Comparison of ENCODE assay signal across 8 cellular contexts in the genomic region with DNA sequence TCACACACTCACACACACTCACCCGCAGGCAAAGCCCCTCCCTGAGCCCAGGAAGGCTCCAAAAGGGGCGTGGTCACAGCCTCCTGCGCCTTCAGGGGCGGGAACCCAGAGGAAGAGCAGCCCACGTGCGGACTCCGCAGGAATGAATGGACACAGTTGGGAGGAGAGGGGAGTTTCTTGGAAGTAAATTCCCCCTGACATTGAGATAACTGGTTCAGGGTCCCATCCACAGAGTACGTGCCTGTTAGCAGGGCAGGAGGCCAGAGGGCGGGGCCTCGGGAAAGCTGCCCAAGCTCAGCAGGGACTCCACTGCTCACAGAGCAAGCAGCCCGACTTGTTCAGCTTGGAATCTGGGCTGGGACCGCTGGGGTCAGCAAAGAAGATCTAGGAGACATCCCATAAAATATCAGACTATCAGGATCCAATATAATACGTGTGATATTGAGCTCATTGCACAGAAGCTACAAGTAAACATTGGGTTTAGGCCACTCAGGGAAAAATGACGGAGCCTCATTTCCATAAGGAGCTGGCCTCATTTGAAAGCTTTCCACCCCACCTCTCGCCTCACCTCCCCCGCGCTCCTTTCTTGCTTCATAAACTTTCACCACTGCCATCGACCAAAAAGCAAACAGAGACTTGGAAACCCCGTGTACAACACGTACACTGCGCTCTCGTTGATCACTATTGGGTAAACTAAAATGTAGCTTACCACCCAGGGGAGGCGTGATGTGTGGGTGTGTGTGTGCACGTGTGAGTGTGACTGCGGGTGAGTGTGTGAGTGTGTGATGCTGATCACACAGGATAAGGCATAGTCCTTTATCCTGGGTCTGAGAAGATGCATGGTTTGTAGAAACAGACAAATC. TPM values are rescaled to one million over a fixed set of nuclear protein-coding genes. Genes with fewer than 3 reads are reported as not detected.
DNase-seq lines count a peak whose midpoint lies in the region; ATAC-seq lines count a peak whose summit lies in the region.

No MANE protein-coding gene starts in this region.

- no peak overlapping the region for H3K23ac ChIP-seq in mesendoderm (ENCODE audit: low read length)

- no CpG with 5 or more reads among the region's 25 CpGs for WGBS in mesendoderm (ENCODE audit: extremely low coverage, insufficient coverage, low lambda C conversion rate)

- peak overlapping the region; percentile 27 for H3K56ac ChIP-seq in mesendoderm (ENCODE audit: low read length)

- no peak overlapping the region for H2BK5ac ChIP-seq in mesendoderm (ENCODE audit: low read length)

- no peak overlapping the region for H3K18ac ChIP-seq in mesendoderm (ENCODE audit: low read length)

- H2BK15ac ChIP-seq in mesendoderm (replicated peaks; ENCODE audit: low read depth), result no peak overlapping the region

- DNase-seq in AG20443 (ENCODE audit: low spot score), result peak; percentile 92
- peak; percentile 59 for DNase-seq in NCI-H1105 treated with DMSO at 0.1 percent for 48 hours (lab: John Stamatoyannopoulos, UW)
- DNase-seq in ecto neural progenitor cell (ENCODE audit: low spot score), result peak; percentile 81
- DNase-seq in mesendoderm, result peak; percentile 90
- DNase-seq in central memory CD4-positive, alpha-beta T cell, result no peak
- no peak for DNase-seq in ACHN

- peaks cover 2% of the 10 kb centered on the region for H3K4me1 ChIP-seq in mesendoderm (ENCODE audit: control insufficient read depth, low read depth, low read length)

- no peaks in the 10 kb centered on the region for H3K36me3 ChIP-seq in mesendoderm (ENCODE audit: control insufficient read depth, insufficient read depth, low read length)

- H4K5ac ChIP-seq in mesendoderm (ENCODE audit: low read length), result no peak overlapping the region

- H3K79me2 ChIP-seq in mesendoderm (ENCODE audit: control insufficient read depth, insufficient read depth, low read length), result no peaks in the 10 kb centered on the region

- H3K4me3 ChIP-seq in mesendoderm (ENCODE audit: low read length), result no peak overlapping the region

- no peak overlapping the region for H2AK5ac ChIP-seq in mesendoderm (ENCODE audit: low read length)

- no peak overlapping the region for H2BK120ac ChIP-seq in mesendoderm (ENCODE audit: low read depth, low read length)

- H3K9ac ChIP-seq in mesendoderm (ENCODE audit: low read length), result peak overlapping the region; percentile 30

- ATAC-seq in HG03097 (IDR thresholded peaks at IDR 0.05; ENCODE audit: low FRiP score, unreplicated experiment), result no peak
- ATAC-seq in HG02588 (IDR thresholded peaks at IDR 0.05; ENCODE audit: unreplicated experiment), result no peak

- no peak overlapping the region for H3K4ac ChIP-seq in mesendoderm (ENCODE audit: low read depth, low read length)

- no peak overlapping the region for H4K8ac ChIP-seq in mesendoderm (ENCODE audit: low read depth, low read length)

- H3K79me1 ChIP-seq in mesendoderm (ENCODE audit: low read length), result no peaks in the 10 kb centered on the region

- in situ Hi-C loops in ACHN (cut with HindIII; ENCODE audit: low pct_ligation_motif_present, low pct_unique_long_range_greater_than_20kb, low sequenced_read_pairs), result no loop called here

- H3K4me2 ChIP-seq in mesendoderm (ENCODE audit: low read length), result peak overlapping the region; percentile 49

- H3K27me3 ChIP-seq in mesendoderm (ENCODE audit: insufficient read depth, low read length, poor library complexity), result no peaks in the 10 kb centered on the region

- H3K27ac ChIP-seq in mesendoderm (ENCODE audit: low read depth, low read length), result no peak overlapping the region

RNA-seq across cellular contexts. Expression of a gene that starts 36.0 kb away (rescaled TPM):
- polyA plus RNA-seq in mesendoderm (2013, experiment 1 of 2), result 16.3 TPM
- polyA plus RNA-seq in mesendoderm (2013, experiment 2 of 2), result 16.3 TPM

Comparison
In these comparisons a context has a peak if more than half of its experiments do, and no peak if none do; other contexts are left out.
1. DNase-seq: peak in AG20443 (single experiment), NCI-H1105 treated with DMSO at 0.1 percent for 48 hours (single experiment), ecto neural progenitor cell (single experiment) and mesendoderm (single experiment); none in central memory CD4-positive, alpha-beta T cell (single experiment) and ACHN (single experiment).